Comparison of ENCODE assay signal across 12 cellular contexts in genomic region chr7:94049615-94050014, GRCh38. TPM values are rescaled to one million over a fixed set of nuclear protein-coding genes. Genes with fewer than 3 reads are reported as not detected.
DNase-seq lines count a peak whose midpoint lies in the region; ATAC-seq and TF ChIP-seq lines count a peak whose summit lies in the region.
"Had no signal": no experiment of that assay in that cellular context is flagged by ENCODE, and none has a peak within 500 bp of the region (broad histone marks: within the 10 kb centered on the region; RNA-seq: fewer than 3 reads in every experiment).

No MANE protein-coding gene starts in this region.

- peaks cover 0 to 3% (median 2%) of the 10 kb centered on the region in 7 donors for H3K9me3 Mint-ChIP-seq in CD14-positive monocyte
- no peaks in the 10 kb centered on the region for H3K9me3 Mint-ChIP-seq in activated T-helper 17 cell treated with anti-CD3 and anti-CD28 coated beads, Interleukin-2, amount 50 U/mL, for 72 hours
- H3K9me3 Mint-ChIP-seq: stimulated activated effector memory CD8-positive, alpha-beta T cell treated with anti-CD3 and anti-CD28 coated beads, Interleukin-12 subunit alpha, Interleukin-12 subunit beta, amount 100 ng/mL, for 72 hours had no signal

- H3K36me3 Mint-ChIP-seq in CD14-positive monocyte: peaks cover 0 to 3% of the 10 kb centered on the region in 2 donors
- no peaks in the 10 kb centered on the region for H3K36me3 Mint-ChIP-seq in activated T-helper 17 cell treated with anti-CD3 and anti-CD28 coated beads, Interleukin-2, amount 50 U/mL, for 72 hours (ENCODE audit: low read depth)
- H3K36me3 Mint-ChIP-seq: stimulated activated effector memory CD8-positive, alpha-beta T cell treated with anti-CD3 and anti-CD28 coated beads, Interleukin-12 subunit alpha, Interleukin-12 subunit beta, amount 100 ng/mL, for 72 hours had no signal

- peaks cover 0 to 6% (median 3%) of the 10 kb centered on the region in 3 donors for H3K27me3 Mint-ChIP-seq in CD14-positive monocyte (ENCODE audit: low read depth in 3 of 3)
- H3K27me3 Mint-ChIP-seq in activated T-helper 17 cell treated with anti-CD3 and anti-CD28 coated beads, Interleukin-2, amount 50 U/mL, for 72 hours: peaks cover 23% of the 10 kb centered on the region

- H3K27ac Mint-ChIP-seq in CD14-positive monocyte: peak overlapping the region; percentile 41 to 81 (median 63)
- H3K27ac Mint-ChIP-seq in activated T-helper 17 cell treated with anti-CD3 and anti-CD28 coated beads, Interleukin-2, amount 50 U/mL, for 72 hours: no peak overlapping the region
- H3K27ac Mint-ChIP-seq: stimulated activated effector memory CD8-positive, alpha-beta T cell treated with anti-CD3 and anti-CD28 coated beads, Interleukin-12 subunit alpha, Interleukin-12 subunit beta, amount 100 ng/mL, for 72 hours had no signal

- ATAC-seq in GM19351 (IDR thresholded peaks at IDR 0.05; ENCODE audit: unreplicated experiment) (peak; percentile 15), HG02981 (IDR thresholded peaks at IDR 0.05; ENCODE audit: unreplicated experiment) (peak; percentile 16), HG02610 (IDR thresholded peaks at IDR 0.05; ENCODE audit: unreplicated experiment) (no peak)
- ATAC-seq in activated T-helper 17 cell treated with anti-CD3 and anti-CD28 coated beads, Interleukin-2, amount 50 U/mL, for 72 hours (replicated peaks): no peak
- ATAC-seq: stimulated activated effector memory CD8-positive, alpha-beta T cell treated with anti-CD3 and anti-CD28 coated beads, Interleukin-12 subunit alpha, Interleukin-12 subunit beta, amount 100 ng/mL, for 72 hours had no signal

- no peak overlapping the region for H3K4me3 Mint-ChIP-seq in CD14-positive monocyte
- H3K4me3 Mint-ChIP-seq in activated T-helper 17 cell treated with anti-CD3 and anti-CD28 coated beads, Interleukin-2, amount 50 U/mL, for 72 hours: no peak overlapping the region
- H3K4me3 Mint-ChIP-seq: stimulated activated effector memory CD8-positive, alpha-beta T cell treated with anti-CD3 and anti-CD28 coated beads, Interleukin-12 subunit alpha, Interleukin-12 subunit beta, amount 100 ng/mL, for 72 hours had no signal

- intact Hi-C loops in CD14-positive monocyte (cut with micrococcal nuclease): no loop called here
- intact Hi-C loops in posterior cingulate gyrus (cut with DNase I): no loop called here

- H3K4me1 Mint-ChIP-seq in CD14-positive monocyte: peaks cover 24% of the 10 kb centered on the region
- H3K4me1 Mint-ChIP-seq in activated T-helper 17 cell treated with anti-CD3 and anti-CD28 coated beads, Interleukin-2, amount 50 U/mL, for 72 hours: no peaks in the 10 kb centered on the region
- H3K4me1 Mint-ChIP-seq: stimulated activated effector memory CD8-positive, alpha-beta T cell treated with anti-CD3 and anti-CD28 coated beads, Interleukin-12 subunit alpha, Interleukin-12 subunit beta, amount 100 ng/mL, for 72 hours had no signal

- no peak for TF ChIP-seq CTCF in CD14-positive monocyte (IDR thresholded peaks at IDR 0.05)

- DNase-seq in CD14-positive monocyte (ENCODE audit: low spot score): no peak
- peak; percentile 35 for DNase-seq in NCI-H69 (lab: John Stamatoyannopoulos, UW)
- no peak for DNase-seq in posterior cingulate gyrus
- no peak for DNase-seq in hepatic stellate cell (ENCODE audit: low spot score)
- DNase-seq: activated CD8-positive, alpha-beta memory T cell treated with anti-CD3 and anti-CD28 coated beads for 24 hours; IMR-90; NCI-H510A had no signal

RNA-seq across cellular contexts. Expression of gene BET1, which starts 45.5 kb away (rescaled TPM):
- polyA plus RNA-seq in CD14-positive monocyte: 10 to 100 TPM in 1 of 2 donors, 1 to 10 TPM in 1; 8.2 to 14.1 TPM
- total RNA-seq in activated T-helper 17 cell treated with anti-CD3 and anti-CD28 coated beads, Interleukin-2, amount 50 U/mL, for 72 hours: 10 to 100 TPM; 17.9 to 22.6 TPM

Comparison
In these comparisons a context has a peak if more than half of its experiments do, and no peak if none do; other contexts are left out.
1. ATAC-seq: peak in GM19351 (single experiment) and HG02981 (single experiment); none in activated T-helper 17 cell treated with anti-CD3 and anti-CD28 coated beads, Interleukin-2, amount 50 U/mL, for 72 hours (single experiment) and HG02610 (single experiment).